Comparison of ENCODE assay signal across 19 cellular contexts in genomic region chr19:14558370-14559066, GRCh38. TPM values are rescaled to one million over a fixed set of nuclear protein-coding genes. Genes with fewer than 3 reads are reported as not detected.
DNase-seq lines count a peak whose midpoint lies in the region; ATAC-seq and TF ChIP-seq lines count a peak whose summit lies in the region.
"Had no signal": no experiment of that assay in that cellular context is flagged by ENCODE, and none has a peak within 500 bp of the region (broad histone marks: within the 10 kb centered on the region; RNA-seq: fewer than 3 reads in every experiment).

No MANE protein-coding gene starts in this region.

- H3K4me1 ChIP-seq in GM23338 (ENCODE audit: insufficient read depth) = peaks cover 36% of the 10 kb centered on the region
- peaks cover 63% of the 10 kb centered on the region for H3K4me1 ChIP-seq in NT2/D1 (ENCODE audit: insufficient read depth, insufficient read length)
- peaks cover 37 to 84% (median 50%) of the 10 kb centered on the region in 9 donors for H3K4me1 ChIP-seq in heart right ventricle
- H3K4me1 ChIP-seq in osteoblast (ENCODE audit: insufficient read depth, low read length) = peaks cover 37% of the 10 kb centered on the region

- ATAC-seq in GM23338 (no peak), heart right ventricle (no peak)
- ATAC-seq in activated naive CD4-positive, alpha-beta T cell treated with anti-CD3 and anti-CD28 coated beads, Interleukin-2, amount 50 U/mL, for 72 hours = no peak

- no peaks in the 10 kb centered on the region for H3K9me3 Mint-ChIP-seq in GM23338
- H3K9me3 Mint-ChIP-seq in activated naive CD4-positive, alpha-beta T cell treated with anti-CD3 and anti-CD28 coated beads, Interleukin-2, amount 50 U/mL, for 72 hours = no peaks in the 10 kb centered on the region
- H3K9me3 Mint-ChIP-seq: activated naive CD8-positive, alpha-beta T cell treated with anti-CD3 and anti-CD28 coated beads for 36 hours; brain had no signal

- peaks cover 4% of the 10 kb centered on the region; the same call in 1 of the 2 replicates for H3F3A ChIP-seq in GM23338 (replicated peaks; ENCODE audit: low read depth)

- no peak overlapping the region for H3K4me3 Mint-ChIP-seq in GM23338
- H3K4me3 Mint-ChIP-seq: activated naive CD8-positive, alpha-beta T cell treated with anti-CD3 and anti-CD28 coated beads for 36 hours; brain had no signal

- H3K4me1 Mint-ChIP-seq in GM23338 = peaks cover 42% of the 10 kb centered on the region

- H3K9me3 ChIP-seq in NT2/D1 (ENCODE audit: insufficient read depth, low read length) (no peaks in the 10 kb centered on the region), heart right ventricle (no peaks in the 10 kb centered on the region), osteoblast (ENCODE audit: low read depth, low read length) (no peaks in the 10 kb centered on the region)
- H3K9me3 ChIP-seq: esophagus muscularis mucosa, sigmoid colon had no signal

- no peaks in the 10 kb centered on the region for H3K9me2 ChIP-seq in GM23338 (ENCODE audit: insufficient read depth)

- H3K79me2 ChIP-seq in GM23338 (replicated peaks; ENCODE audit: insufficient read depth) (peaks cover 47% of the 10 kb centered on the region), osteoblast (ENCODE audit: insufficient read depth, low read length) (peaks cover 28% of the 10 kb centered on the region)

- WGBS in heart right ventricle, 2 donors = 67 to 76% methylated on average over 23 of the region's 23 CpGs

- H3K27me3 ChIP-seq in GM23338 (ENCODE audit: insufficient read depth) (no peaks in the 10 kb centered on the region), NT2/D1 (ENCODE audit: insufficient read depth, insufficient read length) (no peaks in the 10 kb centered on the region), heart right ventricle (no peaks in the 10 kb centered on the region), osteoblast (ENCODE audit: insufficient read depth, low read length) (no peaks in the 10 kb centered on the region)
- H3K27me3 ChIP-seq: esophagus muscularis mucosa, sigmoid colon had no signal

- H3K27ac Mint-ChIP-seq in GM23338 = no peak overlapping the region
- H3K27ac Mint-ChIP-seq in activated naive CD4-positive, alpha-beta T cell treated with anti-CD3 and anti-CD28 coated beads, Interleukin-2, amount 50 U/mL, for 72 hours = no peak overlapping the region
- H3K27ac Mint-ChIP-seq: activated naive CD8-positive, alpha-beta T cell treated with anti-CD3 and anti-CD28 coated beads for 36 hours had no signal

- no peak overlapping the region for H3K27ac ChIP-seq in GM23338 (ENCODE audit: low read depth)
- peak overlapping the region in 9 of 10 donors; percentile 10 to 95 (median 88) for H3K27ac ChIP-seq in heart right ventricle
- no peak overlapping the region for H3K27ac ChIP-seq in osteoblast (ENCODE audit: low read depth, low read length)
- H3K27ac ChIP-seq: esophagus muscularis mucosa, PC-9, sigmoid colon had no signal

- no peaks in the 10 kb centered on the region for H3K36me3 ChIP-seq in GM23338 (ENCODE audit: insufficient read depth)
- H3K36me3 ChIP-seq in NT2/D1 (ENCODE audit: insufficient read depth, insufficient read length, low read length) = peaks cover 25% of the 10 kb centered on the region
- H3K36me3 ChIP-seq in heart right ventricle = peaks cover 0 to 10% (median 0%) of the 10 kb centered on the region in 9 donors
- no peaks in the 10 kb centered on the region for H3K36me3 ChIP-seq in osteoblast (ENCODE audit: insufficient read depth, low read length)

- H3K9ac ChIP-seq in NT2/D1 (ENCODE audit: insufficient read length, low read depth) = peak overlapping the region; percentile 1

- H4K20me1 ChIP-seq in GM23338 (replicated peaks; ENCODE audit: insufficient read depth) (peaks cover 6% of the 10 kb centered on the region), osteoblast (ENCODE audit: insufficient read depth, low read length) (no peaks in the 10 kb centered on the region)

- DNase-seq in GM23338 (ENCODE audit: low spot score) = no peak
- DNase-seq in NT2/D1 (ENCODE audit: low read depth, low spot score) = no peak
- peak in 1 of 2 donors; percentile 25 for DNase-seq in heart right ventricle
- DNase-seq in osteoblast (ENCODE audit: insufficient read length, low spot score, missing footprints) = peak; percentile 54
- DNase-seq in NCI-H82 (lab: John Stamatoyannopoulos, UW) = no peak
- no peak for DNase-seq in activated naive CD4-positive, alpha-beta T cell treated with anti-CD3 and anti-CD28 coated beads, Interleukin-2, amount 50 U/mL, for 72 hours (ENCODE audit: low spot score in 2 of 2)
- no peak for DNase-seq in NCI-H2081 (lab: John Stamatoyannopoulos, UW)
- DNase-seq: activated naive CD8-positive, alpha-beta T cell treated with anti-CD3 and anti-CD28 coated beads for 36 hours; COR-L47; midbrain; NCI-H1092; NCI-H2107; NCI-H526 treated with DMSO at 0.1 percent for 48 hours; sigmoid colon; stimulated activated CD4-positive, alpha-beta T cell treated with anti-CD3 and anti-CD28 coated beads, Interleukin-2, amount 100 ng/mL, for 24 hours had no signal

- H3K36me3 Mint-ChIP-seq in GM23338 (ENCODE audit: low read depth) = no peaks in the 10 kb centered on the region
- H3K36me3 Mint-ChIP-seq in activated naive CD4-positive, alpha-beta T cell treated with anti-CD3 and anti-CD28 coated beads, Interleukin-2, amount 50 U/mL, for 72 hours = no peaks in the 10 kb centered on the region
- H3K36me3 Mint-ChIP-seq: activated naive CD8-positive, alpha-beta T cell treated with anti-CD3 and anti-CD28 coated beads for 36 hours; brain had no signal

- peak overlapping the region; percentile 32; the same call in 1 of the 2 replicates for H3K4me2 ChIP-seq in GM23338
- no peak overlapping the region for H3K4me2 ChIP-seq in osteoblast (ENCODE audit: insufficient read depth, low read length)
- H3K4me2 ChIP-seq: PC-9 had no signal

- intact Hi-C loops in heart right ventricle (cut with DNase I) = no loop called here

- TF ChIP-seq CTCF in GM23338 (conservative IDR thresholded peaks at IDR 0.05; ENCODE audit: low read depth in 2 of 2) = no peak
- TF ChIP-seq CTCF in heart right ventricle (IDR thresholded peaks at IDR 0.05) = no peak
- TF ChIP-seq CTCF in osteoblast (IDR thresholded peaks at IDR 0.05; ENCODE audit: extremely low read depth, low read depth, low read length) = no peak

- peaks cover 21% of the 10 kb centered on the region for H3K27me3 Mint-ChIP-seq in GM23338 (ENCODE audit: insufficient read depth, low read depth, poor library complexity)
- H3K27me3 Mint-ChIP-seq: activated naive CD8-positive, alpha-beta T cell treated with anti-CD3 and anti-CD28 coated beads for 36 hours; brain had no signal

- no peak overlapping the region for H3K4me3 ChIP-seq in GM23338
- no peak overlapping the region for H3K4me3 ChIP-seq in NT2/D1 (ENCODE audit: insufficient read length, low read depth)
- no peak overlapping the region for H3K4me3 ChIP-seq in heart right ventricle
- no peak overlapping the region for H3K4me3 ChIP-seq in osteoblast (ENCODE audit: insufficient read depth, low read length)
- H3K4me3 ChIP-seq: esophagus muscularis mucosa, PC-9, sigmoid colon had no signal

- no peak overlapping the region for H2AFZ ChIP-seq in GM23338
- H2AFZ ChIP-seq in osteoblast (ENCODE audit: low read length) = no peak overlapping the region
- H2AFZ ChIP-seq: PC-9 had no signal

TF ChIP-seq in GM23338, 12 proteins besides CTCF, POLR2A, EP300 and RAD21:
- no peak for TF ChIP-seq ZNF331 (CRISPR knock-in tag; IDR thresholded peaks at IDR 0.05; ENCODE audit: low read depth)

RNA-seq across cellular contexts. Expression of gene NDUFB7, which starts 13.3 kb away (rescaled TPM):
- 289 and 398 TPM in 2 replicates for total RNA-seq in GM23338 (2014; rRNA removed; shearing (Covaris generic))
- polyA plus RNA-seq in GM23338 (2016; fragmentation: Nextera tagmentation; extraction: Ambion mirVana) (463 and 501 TPM in 2 replicates), heart right ventricle (1,000 to 10,000 TPM; 1,131 to 1,673 TPM)
- total RNA-seq in heart right ventricle (100 to 1,000 TPM; 347 to 525 (median 467) TPM), osteoblast (219 and 227 TPM in 2 replicates)
- 100 to 1,000 TPM; 111 to 129 TPM for total RNA-seq in activated naive CD4-positive, alpha-beta T cell treated with anti-CD3 and anti-CD28 coated beads, Interleukin-2, amount 50 U/mL, for 72 hours

RNA-seq across cellular contexts. Expression of gene CLEC17A, which starts 24.4 kb away (rescaled TPM):
- 0.17 TPM in 1 of 2 replicates, not detected in the other for total RNA-seq in GM23338 (2014; rRNA removed; shearing (Covaris generic))
- polyA plus RNA-seq in GM23338 (2016; fragmentation: Nextera tagmentation; extraction: Ambion mirVana) (0.21 TPM in 1 of 2 replicates, not detected in the other), heart right ventricle (not detected)
- total RNA-seq in heart right ventricle (under 1 TPM in 1 of 10 donors, not detected in 9; 0.12 TPM), osteoblast (under 0.01 TPM in 1 of 2 replicates, not detected in the other)
- under 1 TPM; 0.16 to 0.43 TPM for total RNA-seq in activated naive CD4-positive, alpha-beta T cell treated with anti-CD3 and anti-CD28 coated beads, Interleukin-2, amount 50 U/mL, for 72 hours
- total RNA-seq: esophagus muscularis mucosa, G401, PC-9, sigmoid colon had no signal

RNA-seq across cellular contexts. Expression of gene TECR, which starts 29.1 kb away (rescaled TPM):
- 104 and 107 TPM in 2 replicates for total RNA-seq in GM23338 (2014; rRNA removed; shearing (Covaris generic))
- 268 and 277 TPM in 2 replicates for polyA plus RNA-seq in GM23338 (2016; fragmentation: Nextera tagmentation; extraction: Ambion mirVana)
- 10 to 100 TPM; 61.4 to 99.6 (median 73.1) TPM for total RNA-seq in heart right ventricle
- polyA plus RNA-seq in heart right ventricle = 100 to 1,000 TPM in 1 of 2 donors, 10 to 100 TPM in 1; 88.7 to 194 TPM
- 40.1 and 41.6 TPM in 2 replicates for total RNA-seq in osteoblast
- 100 to 1,000 TPM; 116 to 118 TPM for total RNA-seq in activated naive CD4-positive, alpha-beta T cell treated with anti-CD3 and anti-CD28 coated beads, Interleukin-2, amount 50 U/mL, for 72 hours

RNA-seq across cellular contexts. Expression of gene DNAJB1, which starts 40.3 kb away (rescaled TPM):
- 53.3 TPM in 2 replicates for total RNA-seq in GM23338 (2014; rRNA removed; shearing (Covaris generic))
- 43.2 and 44.0 TPM in 2 replicates for polyA plus RNA-seq in GM23338 (2016; fragmentation: Nextera tagmentation; extraction: Ambion mirVana)
- total RNA-seq in heart right ventricle = 10 to 100 TPM; 40.3 to 99.0 (median 46.4) TPM
- polyA plus RNA-seq in heart right ventricle = 10 to 100 TPM; 23.6 to 44.2 TPM
- total RNA-seq in osteoblast = 65.1 and 70.9 TPM in 2 replicates
- 100 to 1,000 TPM in 1 of 2 donors, 10 to 100 TPM in 1; 59.5 to 124 TPM for total RNA-seq in activated naive CD4-positive, alpha-beta T cell treated with anti-CD3 and anti-CD28 coated beads, Interleukin-2, amount 50 U/mL, for 72 hours

Comparison
In these comparisons a context has a peak if more than half of its experiments do, and no peak if none do; other contexts are left out.
1. H3K27ac ChIP-seq: peak in heart right ventricle (9 of 10); none in GM23338 (single experiment) and osteoblast (single experiment).